In genomic region chr6:143174951-143175350, GRCh38 we compare ENCODE assay signal across 1 cellular context.
TF ChIP-seq lines count a peak whose summit lies in the region.

No MANE protein-coding gene starts in this region.

TF ChIP-seq in HepG2, 621 proteins besides CTCF, POLR2A, EP300 and RAD21 (continued from another document):
- TF ChIP-seq FUBP1 (CRISPR knock-in tag; IDR thresholded peaks at IDR 0.05; ENCODE audit: borderline replicate concordance) (no peak), AGO2 (optimal IDR thresholded peaks at IDR 0.05; ENCODE audit: low read depth, low read length) (no peak), ZNF616 (CRISPR knock-in tag; IDR thresholded peaks at IDR 0.05; ENCODE audit: low read depth) (no peak), PTBP1 (IDR thresholded peaks at IDR 0.05; ENCODE audit: low read depth, low read length, poor library complexity, severe bottlenecking) (no peak), ATF6 (CRISPR knock-in tag; conservative IDR thresholded peaks at IDR 0.05) (no peak), IRX3 (CRISPR knock-in tag; IDR thresholded peaks at IDR 0.05; ENCODE audit: borderline replicate concordance, low read depth) (no peak), BRD4 (CRISPR knock-in tag; IDR thresholded peaks at IDR 0.05) (no peak), ETV5 (CRISPR knock-in tag; IDR thresholded peaks at IDR 0.05; ENCODE audit: borderline replicate concordance) (no peak), ZNF432 (CRISPR knock-in tag; IDR thresholded peaks at IDR 0.05; ENCODE audit: borderline replicate concordance) (no peak), ZZZ3 (CRISPR knock-in tag; IDR thresholded peaks at IDR 0.05; ENCODE audit: borderline replicate concordance) (no peak), GTF3A (CRISPR knock-in tag; conservative IDR thresholded peaks at IDR 0.05) (no peak)
